In the genomic region with DNA sequence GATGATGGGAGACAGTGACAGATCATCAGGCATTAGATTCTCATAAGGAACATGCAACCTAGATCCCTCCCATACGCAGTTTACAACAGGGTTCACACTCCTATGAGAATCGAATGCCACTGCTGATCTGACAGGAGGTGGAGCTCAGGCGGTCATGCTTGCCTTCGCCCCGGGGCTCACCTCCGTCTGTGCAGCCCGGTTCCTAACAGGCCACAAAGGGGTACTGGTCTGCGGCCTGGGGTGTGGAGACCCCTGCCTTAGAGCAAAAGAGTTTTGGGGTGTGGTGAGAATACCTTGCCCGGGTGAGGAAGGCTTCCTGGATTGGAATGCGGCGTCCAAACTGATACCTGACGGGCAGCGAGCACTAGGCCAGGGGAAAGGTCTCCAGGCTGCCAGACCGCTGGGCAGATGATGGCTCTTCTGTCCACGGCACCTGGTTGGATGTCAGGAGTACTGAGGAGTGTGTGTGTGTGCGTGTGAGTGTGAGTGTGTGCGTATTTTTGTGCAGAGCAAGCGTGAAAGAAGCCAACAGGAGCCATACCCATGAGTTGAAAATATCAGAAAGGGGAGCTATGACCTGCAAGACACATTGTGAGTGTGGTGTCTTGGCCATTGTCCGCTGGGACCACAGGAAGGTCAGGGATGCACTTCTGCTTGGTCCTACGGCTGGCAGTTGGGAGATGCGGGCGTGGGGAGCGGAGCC, we compare ENCODE assay signal across 8 cellular contexts. TPM values are rescaled to one million over a fixed set of nuclear protein-coding genes. Genes with fewer than 3 reads are reported as not detected.
DNase-seq lines count a peak whose midpoint lies in the region; ATAC-seq and TF ChIP-seq lines count a peak whose summit lies in the region.

No MANE protein-coding gene starts in this region.

- no peaks in the 10 kb centered on the region for H3K9me3 Mint-ChIP-seq in mesothelial cell of epicardium

- peak overlapping the region; percentile 79 for H3K4me3 Mint-ChIP-seq in mesothelial cell of epicardium

- 76 to 86% methylated on average over 20 to 23 of the region's 23 CpGs for WGBS in aorta, 2 donors

- H3K27me3 ChIP-seq in BLaER1 (peaks cover 6% of the 10 kb centered on the region; the same call in 1 of the 2 replicates), ascending aorta (no peaks in the 10 kb centered on the region), aorta (ENCODE audit: control insufficient read depth in 1 of 2, insufficient read depth in 2 of 2, low read length in 1 of 2) (no peaks in the 10 kb centered on the region)

- H3K9ac ChIP-seq in BLaER1, result no peak overlapping the region

- peak overlapping the region; percentile 63 for H3K4me2 ChIP-seq in BLaER1

- no peak overlapping the region for H3K27ac Mint-ChIP-seq in mesothelial cell of epicardium

- H3K27me3 Mint-ChIP-seq in mesothelial cell of epicardium (ENCODE audit: low read depth), result peaks cover 5% of the 10 kb centered on the region

- H3K4me3 ChIP-seq in BLaER1, result peak overlapping the region; percentile 66
- H3K4me3 ChIP-seq in HFF-Myc (replicated peaks; ENCODE audit: low read depth, low read length), result peak overlapping the region; percentile 34
- H3K4me3 ChIP-seq in ascending aorta, result peak overlapping the region; percentile 59 to 83
- H3K4me3 ChIP-seq in aorta (ENCODE audit: low read length in 2 of 2), result no peak overlapping the region

- no peak overlapping the region for H3K27ac ChIP-seq in BLaER1
- H3K27ac ChIP-seq in ascending aorta, result no peak overlapping the region
- H3K27ac ChIP-seq in aorta (ENCODE audit: low read depth in 1 of 2, low read length in 2 of 2), result no peak overlapping the region

- intact Hi-C loops in ascending aorta (cut with DNase I), result no loop called here
- intact Hi-C loops in aorta (cut with DNase I), result no loop called here

- DNase-seq in HFF-Myc (ENCODE audit: extremely low read depth, low read depth), result no peak
- no peak for DNase-seq in ascending aorta (ENCODE audit: low spot score in 2 of 2)
- DNase-seq in mesothelial cell of epicardium (ENCODE audit: low spot score in 2 of 2, unreplicated experiment in 2 of 2), result no peak
- no peak for DNase-seq in NCI-H1694 (lab: John Stamatoyannopoulos, UW)
- DNase-seq in NCI-H2227 treated with DMSO at 0.1 percent for 48 hours (lab: John Stamatoyannopoulos, UW), result no peak
- no peak for DNase-seq in aorta
- DNase-seq in NCI-H1436 treated with DMSO at 0.1 percent for 48 hours (lab: John Stamatoyannopoulos, UW), result no peak

- no peaks in the 10 kb centered on the region for H4K20me1 ChIP-seq in BLaER1

- no peak for ATAC-seq in aorta (ENCODE audit: low FRiP score)

- H3K4me1 ChIP-seq in BLaER1 (no peaks in the 10 kb centered on the region), ascending aorta (no peaks in the 10 kb centered on the region), aorta (ENCODE audit: control insufficient read depth in 1 of 2, insufficient read depth in 2 of 2, low read length in 2 of 2) (no peaks in the 10 kb centered on the region)

- no peaks in the 10 kb centered on the region for H3K9me3 ChIP-seq in BLaER1
- no peaks in the 10 kb centered on the region for H3K9me3 ChIP-seq in ascending aorta
- H3K9me3 ChIP-seq in aorta (ENCODE audit: control insufficient read depth, low read length), result no peaks in the 10 kb centered on the region

- TF ChIP-seq CTCF in HFF-Myc (IDR thresholded peaks at IDR 0.05; ENCODE audit: low read depth, low read length, missing control alignments), result no peak
- TF ChIP-seq CTCF in ascending aorta (IDR thresholded peaks at IDR 0.05), result no peak
- no peak for TF ChIP-seq CTCF in mesothelial cell of epicardium (IDR thresholded peaks at IDR 0.05; ENCODE audit: unreplicated experiment)

- peaks cover 4% of the 10 kb centered on the region for H3K4me1 Mint-ChIP-seq in mesothelial cell of epicardium

- no peaks in the 10 kb centered on the region for H3K36me3 Mint-ChIP-seq in mesothelial cell of epicardium

- H3K36me3 ChIP-seq in BLaER1, result no peaks in the 10 kb centered on the region
- no peaks in the 10 kb centered on the region for H3K36me3 ChIP-seq in ascending aorta
- no peaks in the 10 kb centered on the region for H3K36me3 ChIP-seq in aorta (ENCODE audit: control insufficient read depth in 1 of 2, insufficient read depth in 2 of 2, low read length in 1 of 2)

RNA-seq across cellular contexts. Expression of a gene that starts 55.4 kb away (rescaled TPM):
- total RNA-seq in ascending aorta (1.4 TPM), mesothelial cell of epicardium (2.9 to 3.1 TPM (median 3.1 TPM) in 3 replicates), aorta (10 to 100 TPM in 1 of 2 donors, 1 to 10 TPM in 1; 4.9 to 11.2 TPM)
- 1 to 10 TPM; 1.0 to 1.8 TPM for polyA plus RNA-seq in aorta

Comparison
In these comparisons a context has a peak if more than half of its experiments do, and no peak if none do; other contexts are left out.
1. H3K4me3 ChIP-seq: peak in BLaER1 (single experiment), HFF-Myc (single experiment) and ascending aorta (2 of 2); none in aorta (0 of 2).